8 cellular contexts compared by ENCODE assay signal in genomic region chr17:20040216-20040615, GRCh38.
"Had no signal": no experiment of that assay in that cellular context is flagged by ENCODE, and none has a peak within 500 bp of the region (broad histone marks: within the 10 kb centered on the region; RNA-seq: fewer than 3 reads in every experiment).

No MANE protein-coding gene starts in this region.

- H3K4me3 Mint-ChIP-seq: H9 had no signal

- H3K27ac Mint-ChIP-seq: H9 had no signal

- DNase-seq: GM23248, GOT3, H9, HCEC 1CT, IMR-90, KBM-7 had no signal

- H3K27ac ChIP-seq: GM23248, HL-60, KMS-11 had no signal

- H3K4me3 ChIP-seq: GM23248 had no signal

- H3K4me1 Mint-ChIP-seq: H9 had no signal

- H3K4me2 ChIP-seq: KMS-11 had no signal

- H3K9me3 Mint-ChIP-seq: H9 had no signal

- H3K9ac ChIP-seq: GM23248, KMS-11 had no signal

- H2AFZ ChIP-seq: GM23248 had no signal
